ENCODE assay signal across 19 cellular contexts in the genomic region with DNA sequence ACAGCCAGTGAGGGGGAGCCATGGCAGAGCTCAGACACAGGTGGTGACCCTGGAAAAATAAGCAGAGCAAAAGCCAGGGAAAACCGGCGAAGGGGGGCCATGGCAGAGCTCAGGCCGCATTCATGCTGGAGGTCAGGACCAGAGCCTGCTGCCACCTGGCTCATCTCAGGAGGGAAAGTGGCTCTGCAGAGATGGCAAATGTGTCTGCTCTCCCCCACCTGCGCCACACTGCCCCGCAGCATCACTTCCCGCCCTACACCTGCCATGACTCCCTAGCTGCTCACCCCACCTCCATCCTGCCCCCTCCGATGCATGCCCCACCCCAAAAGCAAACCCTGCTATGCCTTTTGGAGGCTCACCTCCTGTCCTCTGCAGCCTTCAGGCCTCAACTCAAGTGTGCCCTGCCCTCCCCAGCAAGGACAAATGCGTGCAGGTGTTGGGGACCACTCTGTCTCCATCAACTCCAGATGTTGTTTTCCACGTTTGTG.
DNase-seq lines count a peak whose midpoint lies in the region; ATAC-seq and TF ChIP-seq lines count a peak whose summit lies in the region.
"Had no signal": no experiment of that assay in that cellular context is flagged by ENCODE, and none has a peak within 500 bp of the region (broad histone marks: within the 10 kb centered on the region; RNA-seq: fewer than 3 reads in every experiment).

No MANE protein-coding gene starts in this region.

- no peak overlapping the region for H3K4me3 Mint-ChIP-seq in CD14-positive monocyte
- H3K4me3 Mint-ChIP-seq: CD4-positive, alpha-beta T cell had no signal

- no peaks in the 10 kb centered on the region for H3K4me1 Mint-ChIP-seq in CD14-positive monocyte

- TF ChIP-seq POLR2A in IMR-90 (IDR thresholded peaks at IDR 0.05; ENCODE audit: low read depth, low read length) (no peak), gastrocnemius medialis (IDR thresholded peaks at IDR 0.05) (no peak)

- POLR2A ChIA-PET in IMR-90 (lab: Charles Lee; ENCODE audit: unreplicated experiment) = no interaction called here

- no peak overlapping the region for H3K4ac ChIP-seq in IMR-90 (ENCODE audit: low read depth, low read length)

- H2BK15ac ChIP-seq in IMR-90 (ENCODE audit: low read depth, low read length) = no peak overlapping the region

- H3K9me3 ChIP-seq in IMR-90 (ENCODE audit: control insufficient read depth, insufficient read depth, low read length) (no peaks in the 10 kb centered on the region), lower lobe of right lung (no peaks in the 10 kb centered on the region), gastrocnemius medialis (no peaks in the 10 kb centered on the region)
- H3K9me3 ChIP-seq: SJCRH30 had no signal

- H3K9me3 Mint-ChIP-seq in CD14-positive monocyte = no peaks in the 10 kb centered on the region
- H3K9me3 Mint-ChIP-seq: CD4-positive, alpha-beta T cell had no signal

- H2BK20ac ChIP-seq in IMR-90 (ENCODE audit: low read depth, low read length) = no peak overlapping the region

- H2BK120ac ChIP-seq in IMR-90 (ENCODE audit: low read depth, low read length) = no peak overlapping the region

- H3K27me3 ChIP-seq in IMR-90 (ENCODE audit: control insufficient read depth, insufficient read depth, low read length) = no peaks in the 10 kb centered on the region
- peaks cover 4% of the 10 kb centered on the region for H3K27me3 ChIP-seq in lower lobe of right lung (ENCODE audit: low read depth)
- H3K27me3 ChIP-seq in gastrocnemius medialis = peaks cover 7 to 9% (median 9%) of the 10 kb centered on the region in 3 donors
- H3K27me3 ChIP-seq: SJCRH30 had no signal

- H3K4me3 ChIP-seq in IMR-90 (ENCODE audit: insufficient read depth, low read depth, low read length) (no peak overlapping the region), lower lobe of right lung (no peak overlapping the region), gastrocnemius medialis (no peak overlapping the region)
- H3K4me3 ChIP-seq: SJCRH30 had no signal

- no peak overlapping the region for H4K91ac ChIP-seq in IMR-90 (ENCODE audit: insufficient read depth, low read depth, low read length)

- intact Hi-C loops in CD14-positive monocyte (cut with micrococcal nuclease) (no loop called here), IMR-90 (cut with micrococcal nuclease) (no loop called here), lower lobe of right lung (cut with DNase I) (no loop called here), gastrocnemius medialis (cut with DNase I; ENCODE audit: low total_unique reads) (no loop called here)

- no peak overlapping the region for H2AFZ ChIP-seq in IMR-90 (replicated peaks; ENCODE audit: low read length, poor library complexity)

- no peak overlapping the region for H3K27ac Mint-ChIP-seq in CD14-positive monocyte
- H3K27ac Mint-ChIP-seq: CD4-positive, alpha-beta T cell had no signal

- H3K27me3 Mint-ChIP-seq in CD14-positive monocyte (ENCODE audit: low read depth in 3 of 3) = peaks cover 0 to 5% (median 3%) of the 10 kb centered on the region in 3 donors

- dilution Hi-C loops in IMR-90 (cut with HindIII; ENCODE audit: low sequenced_read_pairs, unreplicated experiment) = no loop called here

- no peak overlapping the region for H3K14ac ChIP-seq in IMR-90 (replicated peaks; ENCODE audit: low read depth, low read length)

- H3K79me1 ChIP-seq in IMR-90 (ENCODE audit: low read depth in 1 of 2, low read length in 2 of 2) = no peaks in the 10 kb centered on the region

- H4K5ac ChIP-seq in IMR-90 (ENCODE audit: low read depth, low read length) = no peak overlapping the region

- H3K18ac ChIP-seq in IMR-90 (ENCODE audit: low read depth, low read length) = no peak overlapping the region

- no peak overlapping the region for H3K23ac ChIP-seq in IMR-90 (ENCODE audit: low read depth, low read length)

- no peak overlapping the region for H3K56ac ChIP-seq in IMR-90 (ENCODE audit: extremely low read depth, insufficient read depth, low read length)

- BruUV-seq in IMR-90 (replicated peaks; lab: Mats Ljungman, UMichigan) = no TSS peak

- CTCF ChIA-PET in IMR-90 (lab: Yijun Ruan, JAX) = no interaction called here

- H3K27ac ChIP-seq in IMR-90 (ENCODE audit: insufficient read depth, low read length) = no peak overlapping the region
- no peak overlapping the region for H3K27ac ChIP-seq in lower lobe of right lung
- peak overlapping the region; percentile 41 to 73 (median 54) for H3K27ac ChIP-seq in gastrocnemius medialis
- H3K27ac ChIP-seq: RWPE1, SJCRH30 had no signal

- no peaks in the 10 kb centered on the region for H3K36me3 Mint-ChIP-seq in CD14-positive monocyte

- H4K20me1 ChIP-seq in IMR-90 (ENCODE audit: insufficient read depth, low read length) = no peaks in the 10 kb centered on the region

- H3K36me3 ChIP-seq in IMR-90 (ENCODE audit: control insufficient read depth, insufficient read depth, low read length) (no peaks in the 10 kb centered on the region), lower lobe of right lung (no peaks in the 10 kb centered on the region), gastrocnemius medialis (no peaks in the 10 kb centered on the region)
- H3K36me3 ChIP-seq: SJCRH30 had no signal

- no peak overlapping the region for H2BK5ac ChIP-seq in IMR-90 (ENCODE audit: low read depth, low read length, poor library complexity, severe bottlenecking)

- TF ChIP-seq CTCF in CD14-positive monocyte (IDR thresholded peaks at IDR 0.05) (no peak), IMR-90 (conservative IDR thresholded peaks at IDR 0.05; ENCODE audit: low read depth, low read length) (no peak), lower lobe of right lung (IDR thresholded peaks at IDR 0.05) (no peak), gastrocnemius medialis (IDR thresholded peaks at IDR 0.05 in 4 of 5, conservative IDR thresholded peaks at IDR 0.05 in 1 of 5) (no peak)

- WGBS in IMR-90 (ENCODE audit: extremely low coverage in 2 of 2, insufficient read length in 1 of 2), 2 experiments = 87% methylated on average over 3 of the region's 9 CpGs; no CpG with 5 or more reads in 1 of the 2 experiments

- H4K8ac ChIP-seq in IMR-90 (ENCODE audit: low read depth in 2 of 2, low read length in 2 of 2) = no peak overlapping the region

- H2AK5ac ChIP-seq in IMR-90 (ENCODE audit: low read depth, low read length) = 0 out of 2 replicates have a peak overlapping the region, but pooled peaks have one; percentile 18

- H3K9ac ChIP-seq in IMR-90 (ENCODE audit: low read depth, low read length) = no peak overlapping the region

- no peak overlapping the region for H2AK9ac ChIP-seq in IMR-90 (replicated peaks; ENCODE audit: low read depth, low read length, poor library complexity)

- H3K4me1 ChIP-seq in IMR-90 (ENCODE audit: control insufficient read depth, insufficient read depth, low read length) = peaks cover 8% of the 10 kb centered on the region; the same call in 1 of the 2 replicates
- H3K4me1 ChIP-seq in lower lobe of right lung = peaks cover 10% of the 10 kb centered on the region
- no peaks in the 10 kb centered on the region for H3K4me1 ChIP-seq in gastrocnemius medialis
- H3K4me1 ChIP-seq: SJCRH30 had no signal

- H3K9me1 ChIP-seq in IMR-90 (ENCODE audit: insufficient read depth, low read length) = peaks cover 10% of the 10 kb centered on the region

- no peak overlapping the region for H3K4me2 ChIP-seq in IMR-90 (ENCODE audit: low read depth, low read length)

- DNase-seq in CD14-positive monocyte (ENCODE audit: low spot score) = peak; percentile 30
- no peak for DNase-seq in IMR-90
- peak; percentile 23 for DNase-seq in lower lobe of right lung
- DNase-seq in gastrocnemius medialis = no peak
- no peak for DNase-seq in inferior parietal cortex (ENCODE audit: extremely low spot score)
- DNase-seq in T1000 (lab: John Stamatoyannopoulos, UW) = no peak
- DNase-seq: CD4-positive, alpha-beta T cell; COR-L47; DMS 273 treated with DMSO at 0.1 percent for 48 hours; DMS79 treated with DMSO at 0.1 percent for 48 hours; Kasumi-1; NCI-H1092; NCI-H1436; NCI-H187 treated with DMSO at 0.1 percent for 48 hours; NCI-H510A; NCI-H748 treated with DMSO at 0.1 percent for 48 hours; SJCRH30 had no signal

- TF ChIP-seq RAD21 in IMR-90 (IDR thresholded peaks at IDR 0.05; ENCODE audit: low read length) = no peak

- in situ Hi-C loops in IMR-90 (cut with MboI; ENCODE audit: low sequenced_read_pairs) (no loop called here), gastrocnemius medialis (cut with MboI; ENCODE audit: low sequenced_read_pairs in 4 of 4) (no loop called here)

- ATAC-seq in IMR-90 (ENCODE audit: low read depth) (no peak), lower lobe of right lung (no peak), gastrocnemius medialis (no peak), HG02610 (IDR thresholded peaks at IDR 0.05; ENCODE audit: unreplicated experiment) (no peak)

TF ChIP-seq in IMR-90, 13 proteins besides CTCF, POLR2A, EP300 and RAD21:
- no peak for TF ChIP-seq RFX5 (IDR thresholded peaks at IDR 0.05; ENCODE audit: low read depth, low read length)
- TF ChIP-seq MAFK (IDR thresholded peaks at IDR 0.05; ENCODE audit: low read depth, low read length) = no peak
- TF ChIP-seq, protein P1, sequence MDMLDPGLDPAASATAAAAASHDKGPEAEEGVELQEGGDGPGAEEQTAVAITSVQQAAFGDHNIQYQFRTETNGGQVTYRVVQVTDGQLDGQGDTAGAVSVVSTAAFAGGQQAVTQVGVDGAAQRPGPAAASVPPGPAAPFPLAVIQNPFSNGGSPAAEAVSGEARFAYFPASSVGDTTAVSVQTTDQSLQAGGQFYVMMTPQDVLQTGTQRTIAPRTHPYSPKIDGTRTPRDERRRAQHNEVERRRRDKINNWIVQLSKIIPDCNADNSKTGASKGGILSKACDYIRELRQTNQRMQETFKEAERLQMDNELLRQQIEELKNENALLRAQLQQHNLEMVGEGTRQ (IDR thresholded peaks at IDR 0.05; ENCODE audit: low read depth, low read length) = no peak

Comparison
In these comparisons a context has a peak if more than half of its experiments do, and no peak if none do; other contexts are left out.
1. DNase-seq: peak in CD14-positive monocyte (single experiment) and lower lobe of right lung (single experiment); none in IMR-90 (single experiment), gastrocnemius medialis (0 of 2), inferior parietal cortex (single experiment) and T1000 (single experiment).
2. H3K27ac ChIP-seq: peak in gastrocnemius medialis (4 of 4); none in IMR-90 (single experiment) and lower lobe of right lung (single experiment).